ENCODE assay signal across 26 cellular contexts in the genomic region with DNA sequence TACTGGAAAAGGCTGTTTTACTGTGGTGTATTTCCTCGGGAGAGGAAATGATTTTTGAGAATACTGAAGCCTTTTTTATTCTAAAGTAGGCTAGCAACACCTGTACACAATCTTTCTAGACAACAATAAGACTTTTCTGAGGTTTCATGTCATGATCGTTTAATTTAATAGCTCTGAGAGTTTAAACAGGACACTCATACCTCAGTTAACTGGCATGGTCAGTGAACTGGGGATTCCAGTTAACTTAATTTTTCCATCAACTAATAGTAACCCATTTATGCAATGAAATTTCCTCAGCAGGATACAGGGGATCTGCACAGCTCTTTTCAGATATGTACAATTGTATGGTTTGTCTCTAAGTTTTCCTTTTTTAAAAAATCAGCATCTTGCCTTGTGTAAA.
"Had no signal": no experiment of that assay in that cellular context is flagged by ENCODE, and none has a peak within 500 bp of the region (broad histone marks: within the 10 kb centered on the region; RNA-seq: fewer than 3 reads in every experiment).

No MANE protein-coding gene starts in this region.

- H3K4me3 ChIP-seq: lower lobe of right lung, pancreas, prostate gland, skin epidermis, spleen, suprapubic skin, thoracic aorta, tibial artery, upper lobe of right lung had no signal

- H3K9me3 ChIP-seq: lower lobe of right lung, pancreas, prostate gland, spleen, suprapubic skin, thoracic aorta, tibial artery, upper lobe of right lung had no signal

- ATAC-seq: left cardiac atrium; left lobe of liver; lower lobe of right lung; naive thymus-derived CD8-positive, alpha-beta T cell; pancreas; sciatic nerve; stimulated activated effector memory CD8-positive, alpha-beta T cell treated with anti-CD3 and anti-CD28 coated beads, Interleukin-12 subunit alpha, Interleukin-12 subunit beta, amount 100 ng/mL, for 72 hours; upper lobe of right lung had no signal

- H3K4me1 ChIP-seq: pancreas, prostate gland, tibial artery, upper lobe of right lung had no signal

- H3K36me3 ChIP-seq: lower lobe of right lung, pancreas, prostate gland, spleen, suprapubic skin, thoracic aorta, tibial artery, upper lobe of right lung had no signal

- H3K27me3 ChIP-seq: pancreas, spleen, suprapubic skin, tibial artery, upper lobe of right lung had no signal

- DNase-seq: hippocampal formation; kidney glomerular epithelial cell; left cardiac atrium; lower lobe of right lung; mammary epithelial cell; mesenchymal stem cell; naive thymus-derived CD8-positive, alpha-beta T cell; nucleus accumbens; pancreas; posterior cingulate gyrus; retina; right cardiac atrium; spleen; stimulated activated CD4-positive, alpha-beta T cell treated with anti-CD3 and anti-CD28 coated beads, Interleukin-4, amount 100 ng/mL, for 24 hours; stimulated activated naive CD4-positive, alpha-beta T cell; tibial artery; upper lobe of right lung had no signal

- H3K27ac ChIP-seq: lower lobe of right lung, pancreas, prostate gland, skin epidermis, thoracic aorta, tibial artery, upper lobe of right lung had no signal

- FAIRE-seq: keratinocyte, pancreas, urothelium cell line had no signal
